10 cellular contexts compared by ENCODE assay signal in genomic region chr18:2983296-2983695, GRCh38. TPM values are rescaled to one million over a fixed set of nuclear protein-coding genes. Genes with fewer than 3 reads are reported as not detected.
DNase-seq lines count a peak whose midpoint lies in the region; ATAC-seq and TF ChIP-seq lines count a peak whose summit lies in the region.
"Had no signal": no experiment of that assay in that cellular context is flagged by ENCODE, and none has a peak within 500 bp of the region (broad histone marks: within the 10 kb centered on the region; RNA-seq: fewer than 3 reads in every experiment).

No MANE protein-coding gene starts in this region.

- H3K36me3 ChIP-seq in fibroblast of lung (ENCODE audit: control insufficient read depth, insufficient read depth, low read length) (no peaks in the 10 kb centered on the region), spleen (no peaks in the 10 kb centered on the region)
- H3K36me3 ChIP-seq: MG63 had no signal

- H3K27ac ChIP-seq in fibroblast of lung (ENCODE audit: insufficient read depth, low read length), result peak overlapping the region; percentile 79
- peak overlapping the region; percentile 66 to 94 (median 88) for H3K27ac ChIP-seq in spleen

- intact Hi-C loops in activated CD4-positive, alpha-beta memory T cell treated with anti-CD3 and anti-CD28 coated beads for 36 hours (cut with micrococcal nuclease), result loop anchor here (5.0 kb wide), 2 partner anchors 326 to 411 kb away; partner anchors contain the start of genes METTL4, NDC80 and SMCHD1
- intact Hi-C loops in spleen (cut with DNase I; ENCODE audit: low total_unique reads), result no loop called here

- no peak for DNase-seq in activated CD8-positive, alpha-beta memory T cell treated with anti-CD3 and anti-CD28 coated beads, Interleukin-2, amount 10 ng/mL, durations not matched to agents 7 days and 5 days
- DNase-seq in activated CD8-positive, alpha-beta memory T cell treated with anti-CD3 and anti-CD28 coated beads for 24 hours, result no peak
- DNase-seq in activated CD4-positive, alpha-beta memory T cell treated with anti-CD3 and anti-CD28 coated beads for 36 hours, result no peak
- DNase-seq in fibroblast of lung (ENCODE audit: low read depth in 2 of 2), result no peak
- no peak for DNase-seq in spleen
- DNase-seq in GM03348 (ENCODE audit: low spot score), result no peak
- DNase-seq in NCI-H1417 (lab: John Stamatoyannopoulos, UW), result no peak
- DNase-seq: MG63, nephron progenitor cell had no signal

- TF ChIP-seq CTCF in fibroblast of lung (conservative IDR thresholded peaks at IDR 0.05 in 1 of 2, IDR thresholded peaks at IDR 0.05 in 1 of 2; ENCODE audit: low read depth in 1 of 2, low read length in 2 of 2), result no peak
- TF ChIP-seq CTCF in spleen (IDR thresholded peaks at IDR 0.05 in 8 of 11, conservative IDR thresholded peaks at IDR 0.05 in 3 of 11), result no peak

- peaks cover 72% of the 10 kb centered on the region for H3K79me2 ChIP-seq in fibroblast of lung (ENCODE audit: control insufficient read depth, insufficient read depth, low read length)

- CTCF ChIA-PET in activated CD8-positive, alpha-beta memory T cell treated with anti-CD3 and anti-CD28 coated beads, Interleukin-2, amount 10 ng/mL, durations not matched to agents 7 days and 5 days (lab: Charles Lee), result interaction anchor here (0.9 to 8.4 kb wide), 8 partner anchors 11 to 168 kb away, joined by 3 to 111 read pairs (median 10); no protein-coding TSS in a partner anchor
- CTCF ChIA-PET in activated CD4-positive, alpha-beta memory T cell treated with anti-CD3 and anti-CD28 coated beads for 36 hours (lab: Charles Lee), result interaction anchor here (0.9 to 4.9 kb wide), 14 partner anchors 11 to 263 kb away, joined by 3 to 61 read pairs (median 4); no protein-coding TSS in a partner anchor

- no peak overlapping the region for H2AFZ ChIP-seq in fibroblast of lung (ENCODE audit: low read length)

- peaks cover 78% of the 10 kb centered on the region for H3K4me1 Mint-ChIP-seq in activated CD8-positive, alpha-beta memory T cell treated with anti-CD3 and anti-CD28 coated beads, Interleukin-2, amount 10 ng/mL, durations not matched to agents 7 days and 5 days
- H3K4me1 Mint-ChIP-seq in activated CD4-positive, alpha-beta memory T cell treated with anti-CD3 and anti-CD28 coated beads for 36 hours (ENCODE audit: low read depth), result peaks cover 76% of the 10 kb centered on the region

- no peak overlapping the region for H3K9ac ChIP-seq in fibroblast of lung (ENCODE audit: insufficient read depth, low read length)

- H3K4me3 Mint-ChIP-seq in activated CD8-positive, alpha-beta memory T cell treated with anti-CD3 and anti-CD28 coated beads, Interleukin-2, amount 10 ng/mL, durations not matched to agents 7 days and 5 days, result peak overlapping the region; percentile 73
- peak overlapping the region; percentile 73 for H3K4me3 Mint-ChIP-seq in activated CD4-positive, alpha-beta memory T cell treated with anti-CD3 and anti-CD28 coated beads for 36 hours
- H3K4me3 Mint-ChIP-seq: nephron progenitor cell had no signal

- H3K27me3 ChIP-seq in fibroblast of lung (ENCODE audit: control insufficient read depth, insufficient read depth, low read length) (no peaks in the 10 kb centered on the region), spleen (replicated peaks in 1 of 7) (no peaks in the 10 kb centered on the region)
- H3K27me3 ChIP-seq: MG63 had no signal

- no peak overlapping the region for H3K4me3 ChIP-seq in fibroblast of lung (replicated peaks in 1 of 4; ENCODE audit: control extremely low read depth in 1 of 4, insufficient read depth in 1 of 4, low read depth in 3 of 4, low read length in 4 of 4)
- H3K4me3 ChIP-seq in spleen, result peak overlapping the region in 1 of 8 donors; percentile 53
- H3K4me3 ChIP-seq: MG63 had no signal

- peak overlapping the region; percentile 49 for H3K4me2 ChIP-seq in fibroblast of lung (ENCODE audit: extremely low read depth, insufficient read depth, low read length)

- no peaks in the 10 kb centered on the region for H3K27me3 Mint-ChIP-seq in activated CD8-positive, alpha-beta memory T cell treated with anti-CD3 and anti-CD28 coated beads, Interleukin-2, amount 10 ng/mL, durations not matched to agents 7 days and 5 days
- H3K27me3 Mint-ChIP-seq in activated CD4-positive, alpha-beta memory T cell treated with anti-CD3 and anti-CD28 coated beads for 36 hours, result no peaks in the 10 kb centered on the region

- no peak for ATAC-seq in activated CD8-positive, alpha-beta memory T cell treated with anti-CD3 and anti-CD28 coated beads, Interleukin-2, amount 10 ng/mL, durations not matched to agents 7 days and 5 days
- ATAC-seq in GM21576 (IDR thresholded peaks at IDR 0.05; ENCODE audit: unreplicated experiment), result no peak

- no peaks in the 10 kb centered on the region for H4K20me1 ChIP-seq in fibroblast of lung (ENCODE audit: control insufficient read depth, extremely low read depth, insufficient read depth, low read length)

- H3K4me1 ChIP-seq in fibroblast of lung (ENCODE audit: control insufficient read depth, extremely low read depth, insufficient read depth, low read length), result peaks cover 48% of the 10 kb centered on the region
- peaks cover 32 to 97% (median 78%) of the 10 kb centered on the region in 6 donors for H3K4me1 ChIP-seq in spleen

- H3K9me3 ChIP-seq in fibroblast of lung (ENCODE audit: control insufficient read depth, insufficient read depth, low read depth, low read length), result no peaks in the 10 kb centered on the region
- no peaks in the 10 kb centered on the region for H3K9me3 ChIP-seq in spleen
- H3K9me3 ChIP-seq: MG63 had no signal

- H3K9me3 Mint-ChIP-seq in activated CD8-positive, alpha-beta memory T cell treated with anti-CD3 and anti-CD28 coated beads, Interleukin-2, amount 10 ng/mL, durations not matched to agents 7 days and 5 days (ENCODE audit: low read depth), result no peaks in the 10 kb centered on the region
- H3K9me3 Mint-ChIP-seq in activated CD4-positive, alpha-beta memory T cell treated with anti-CD3 and anti-CD28 coated beads for 36 hours, result no peaks in the 10 kb centered on the region

- peaks cover 16% of the 10 kb centered on the region for H3K36me3 Mint-ChIP-seq in activated CD8-positive, alpha-beta memory T cell treated with anti-CD3 and anti-CD28 coated beads, Interleukin-2, amount 10 ng/mL, durations not matched to agents 7 days and 5 days
- H3K36me3 Mint-ChIP-seq in activated CD4-positive, alpha-beta memory T cell treated with anti-CD3 and anti-CD28 coated beads for 36 hours, result peaks cover 28% of the 10 kb centered on the region

- 69 to 90% (median 85%) methylated on average over 2 of the region's 2 CpGs for WGBS in spleen, 5 donors

- no peak for TF ChIP-seq POLR2A in spleen (IDR thresholded peaks at IDR 0.05)

- POLR2A ChIA-PET in activated CD4-positive, alpha-beta memory T cell treated with anti-CD3 and anti-CD28 coated beads for 36 hours (lab: Charles Lee), result interaction anchor here (0.6 to 5.3 kb wide), 12 partner anchors 10 to 328 kb away, joined by 3 to 74 read pairs (median 4); partner anchors contain the start of gene SMCHD1

- peak overlapping the region; percentile 91 for H3K27ac Mint-ChIP-seq in activated CD8-positive, alpha-beta memory T cell treated with anti-CD3 and anti-CD28 coated beads, Interleukin-2, amount 10 ng/mL, durations not matched to agents 7 days and 5 days
- peak overlapping the region; percentile 93 for H3K27ac Mint-ChIP-seq in activated CD4-positive, alpha-beta memory T cell treated with anti-CD3 and anti-CD28 coated beads for 36 hours

RNA-seq across cellular contexts. Expression of gene LPIN2, which starts 29.6 kb away (rescaled TPM):
- total RNA-seq in activated CD8-positive, alpha-beta memory T cell treated with anti-CD3 and anti-CD28 coated beads, Interleukin-2, amount 10 ng/mL, durations not matched to agents 7 days and 5 days, result 10 to 100 TPM; 77.6 to 78.4 TPM
- total RNA-seq in activated CD4-positive, alpha-beta memory T cell treated with anti-CD3 and anti-CD28 coated beads for 36 hours, result 100 to 1,000 TPM; 102 to 107 TPM
- total RNA-seq in fibroblast of lung (36.7 and 51.0 TPM in 2 replicates), spleen (10 to 100 TPM; 44.8 to 79.7 (median 61.5) TPM)
- polyA plus RNA-seq in fibroblast of lung (46.9 and 58.1 TPM in 2 replicates), spleen (1 to 10 TPM; 4.0 to 9.6 (median 5.8) TPM)
- 23.3 and 29.5 TPM in 2 replicates for polyA plus RNA-seq in fibroblast of lung (2012)
- 30.5 and 37.2 TPM in 2 replicates for polyA minus RNA-seq in fibroblast of lung (ENCODE audit: low replicate concordance)
